ENCODE assay signal across 8 cellular contexts in genomic region chr19:5804516-5805464, GRCh38. TPM values are rescaled to one million over a fixed set of nuclear protein-coding genes. Genes with fewer than 3 reads are reported as not detected.
A peak's percentile ranks its signal among the peaks of the same experiment; 100 is the strongest.
DNase-seq lines count a peak whose midpoint lies in the region; ATAC-seq lines count a peak whose summit lies in the region.

Gene NRTN, plus strand, starts transcription at chr19:5805067. Its CDS starts 19,099 bp downstream, at chr19:5824166.

- no peaks in the 10 kb centered on the region for H3K9me3 ChIP-seq in T-helper 17 cell (ENCODE audit: control insufficient read depth, low read length, poor library complexity, severe bottlenecking)

- H3K27ac ChIP-seq in mesendoderm (ENCODE audit: low read depth, low read length) (no peak within 1 kb of the TSS), urinary bladder (ENCODE audit: low read depth) (no peak within 1 kb of the TSS)

- peaks cover 10% of the 10 kb centered on the region for H3K4me1 Mint-ChIP-seq in T-helper 17 cell

- no peak within 1 kb of the TSS for H2AK5ac ChIP-seq in mesendoderm (ENCODE audit: low read length)

- peaks cover 13% of the 10 kb centered on the region for H3K27me3 Mint-ChIP-seq in T-helper 17 cell

- H3K36me3 Mint-ChIP-seq in T-helper 17 cell (ENCODE audit: low read depth), result no peaks in the 10 kb centered on the region

- peak within 1 kb of the TSS; percentile 56 for H3K56ac ChIP-seq in mesendoderm (ENCODE audit: low read length)

- H3K4ac ChIP-seq in mesendoderm (ENCODE audit: low read depth, low read length), result no peak within 1 kb of the TSS

- no peaks in the 10 kb centered on the region for H3K27me3 ChIP-seq in mesendoderm (ENCODE audit: insufficient read depth, low read length, poor library complexity)

- DNase-seq in NCI-H2081 (lab: John Stamatoyannopoulos, UW) (peak; percentile 27 to 35), NCI-H2081 treated with DMSO at 0.1 percent for 48 hours (lab: John Stamatoyannopoulos, UW) (no peak), T-helper 17 cell (peak in 2 of 3 donors; percentile 52 to 59), mesendoderm (peak; percentile 53)
- peak; percentile 34 for DNase-seq in central memory CD4-positive, alpha-beta T cell

- H3K18ac ChIP-seq in mesendoderm (ENCODE audit: low read length), result no peak within 1 kb of the TSS

- peak within 1 kb of the TSS; percentile 52 for H3K4me2 ChIP-seq in mesendoderm (ENCODE audit: low read length)

- H3K4me1 ChIP-seq in mesendoderm (ENCODE audit: control insufficient read depth, low read depth, low read length) (peaks cover 2% of the 10 kb centered on the region), urinary bladder (ENCODE audit: insufficient read depth) (no peaks in the 10 kb centered on the region)

- no peaks in the 10 kb centered on the region for H3K79me1 ChIP-seq in mesendoderm (ENCODE audit: low read length)

- H3K79me2 ChIP-seq in mesendoderm (ENCODE audit: control insufficient read depth, insufficient read depth, low read length), result no peaks in the 10 kb centered on the region

- H3K27ac Mint-ChIP-seq in T-helper 17 cell, result peak within 1 kb of the TSS; percentile 75

- H3K9ac ChIP-seq in mesendoderm (ENCODE audit: low read length), result peak within 1 kb of the TSS; percentile 48

- peak within 1 kb of the TSS; percentile 87 for H3K4me3 Mint-ChIP-seq in T-helper 17 cell

- H4K5ac ChIP-seq in mesendoderm (ENCODE audit: low read length), result no peak within 1 kb of the TSS

- no peak within 1 kb of the TSS for H3K23ac ChIP-seq in mesendoderm (ENCODE audit: low read length)

- no peak within 1 kb of the TSS for H4K8ac ChIP-seq in mesendoderm (ENCODE audit: low read depth, low read length)

- H3K4me3 ChIP-seq in mesendoderm (ENCODE audit: low read length) (no peak within 1 kb of the TSS), urinary bladder (ENCODE audit: low read depth, low read length) (peak within 1 kb of the TSS; percentile 38)

- ATAC-seq in T-helper 17 cell (peak; percentile 35), GM19328 (IDR thresholded peaks at IDR 0.05; ENCODE audit: unreplicated experiment) (no peak), HG03175 (IDR thresholded peaks at IDR 0.05; ENCODE audit: unreplicated experiment) (no peak)

- H3K36me3 ChIP-seq in mesendoderm (ENCODE audit: control insufficient read depth, insufficient read depth, low read length) (no peaks in the 10 kb centered on the region), urinary bladder (ENCODE audit: insufficient read depth) (no peaks in the 10 kb centered on the region)

- H2BK15ac ChIP-seq in mesendoderm (replicated peaks; ENCODE audit: low read depth), result no peak within 1 kb of the TSS

- H2BK5ac ChIP-seq in mesendoderm (ENCODE audit: low read length), result no peak within 1 kb of the TSS

- no peak within 1 kb of the TSS for H2BK120ac ChIP-seq in mesendoderm (ENCODE audit: low read depth, low read length)

- WGBS in mesendoderm (ENCODE audit: extremely low coverage, insufficient coverage, low lambda C conversion rate), result no CpG with 5 or more reads among the region's 107 CpGs
- 2% methylated on average over 105 of the region's 107 CpGs for WGBS in urinary bladder

RNA-seq across cellular contexts. Expression of gene NRTN, which starts in this region (rescaled TPM):
- total RNA-seq in T-helper 17 cell (under 1 TPM; 0.35 to 0.39 TPM), urinary bladder (2.5 TPM)
- 4.4 TPM for polyA plus RNA-seq in mesendoderm (2013, experiment 1 of 2)
- 3.9 TPM for polyA plus RNA-seq in mesendoderm (2013, experiment 2 of 2)
- polyA plus RNA-seq in urinary bladder, result 9.8 TPM

Comparison
In these comparisons a context has a peak if more than half of its experiments do, and no peak if none do; other contexts are left out.
1. Peak in DNase-seq and ATAC-seq in T-helper 17 cell; RNA of the gene not detected or under 1 TPM.